ENCODE assay signal across 8 cellular contexts in genomic region chr14:76720382-76720813, GRCh38. TPM values are rescaled to one million over a fixed set of nuclear protein-coding genes. Genes with fewer than 3 reads are reported as not detected.
DNase-seq lines count a peak whose midpoint lies in the region; ATAC-seq, FAIRE-seq and TF ChIP-seq lines count a peak whose summit lies in the region.

No MANE protein-coding gene starts in this region.

- no peak for TF ChIP-seq CTCF in activated B cell treated with CpG ODN at 0.5 μM for 24 hours (IDR thresholded peaks at IDR 0.05)
- TF ChIP-seq CTCF in kidney (IDR thresholded peaks at IDR 0.05; ENCODE audit: borderline replicate concordance, extremely low read depth, insufficient read depth), result no peak
- no peak for TF ChIP-seq CTCF in uterus (IDR thresholded peaks at IDR 0.05)

- H3K4me1 ChIP-seq in kidney (ENCODE audit: control insufficient read depth in 1 of 2, insufficient read depth in 1 of 2, low read depth in 1 of 2, low read length in 2 of 2), result peaks cover 0 to 8% of the 10 kb centered on the region in 2 donors
- no peaks in the 10 kb centered on the region for H3K4me1 ChIP-seq in uterus

- no peaks in the 10 kb centered on the region for H3K36me3 ChIP-seq in kidney (ENCODE audit: control insufficient read depth in 1 of 2, insufficient read depth in 2 of 2, low read length in 2 of 2)
- no peaks in the 10 kb centered on the region for H3K36me3 ChIP-seq in uterus

- peak; percentile 45 for DNase-seq in AG08396 (ENCODE audit: low spot score)
- DNase-seq in HuH-7 (ENCODE audit: low spot score), result peak; percentile 37
- no peak for DNase-seq in activated B cell treated with CpG ODN at 0.5 μM for 24 hours
- peak; percentile 86 for DNase-seq in kidney
- peak; percentile 41 to 56 for DNase-seq in uterus
- DNase-seq in germinal center (ENCODE audit: low spot score), result no peak

- H3K27ac Mint-ChIP-seq in activated B cell treated with CpG ODN at 0.5 μM for 24 hours, result peak overlapping the region; percentile 55

- H3K27me3 ChIP-seq in uterus, result no peaks in the 10 kb centered on the region

- CTCF ChIA-PET in activated B cell treated with CpG ODN at 0.5 μM for 24 hours (lab: Charles Lee), result interaction anchor here (1.5 to 1.6 kb wide), 2 partner anchors 11 to 64 kb away, joined by 3 to 7 read pairs; no protein-coding TSS in a partner anchor

- peaks cover 5% of the 10 kb centered on the region for H3K27me3 Mint-ChIP-seq in activated B cell treated with CpG ODN at 0.5 μM for 24 hours

- no peak for TF ChIP-seq POLR2A in uterus (IDR thresholded peaks at IDR 0.05)

- H3K9me3 ChIP-seq in kidney (ENCODE audit: control insufficient read depth in 1 of 2, low read length in 2 of 2) (no peaks in the 10 kb centered on the region), uterus (no peaks in the 10 kb centered on the region)

- peak overlapping the region; percentile 17 for H3K4me3 Mint-ChIP-seq in activated B cell treated with CpG ODN at 0.5 μM for 24 hours

- H3K9me3 Mint-ChIP-seq in activated B cell treated with CpG ODN at 0.5 μM for 24 hours, result no peaks in the 10 kb centered on the region

- intact Hi-C loops in activated B cell treated with CpG ODN at 0.5 μM for 24 hours (cut with micrococcal nuclease), result no loop called here
- intact Hi-C loops in kidney (cut with DNase I), result no loop called here
- intact Hi-C loops in uterus (cut with DNase I; ENCODE audit: low total_unique reads), result no loop called here

- H3K4me1 Mint-ChIP-seq in activated B cell treated with CpG ODN at 0.5 μM for 24 hours, result peaks cover 30% of the 10 kb centered on the region

- H3K4me3 ChIP-seq in kidney (ENCODE audit: low read length in 2 of 2), result no peak overlapping the region
- no peak overlapping the region for H3K4me3 ChIP-seq in uterus

- POLR2A ChIA-PET in activated B cell treated with CpG ODN at 0.5 μM for 24 hours (lab: Charles Lee), result interaction anchor here (0.6 kb wide), 1 partner anchor 35 kb away, joined by 3 read pairs; no protein-coding TSS in a partner anchor

- no peak overlapping the region for H3K9ac ChIP-seq in kidney (ENCODE audit: low read length in 2 of 2)

- H3K36me3 Mint-ChIP-seq in activated B cell treated with CpG ODN at 0.5 μM for 24 hours (ENCODE audit: low read depth), result no peaks in the 10 kb centered on the region

- FAIRE-seq in kidney (lab: Jason Lieb, UNC), result no peak

- ATAC-seq in GM19023 (IDR thresholded peaks at IDR 0.05; ENCODE audit: unreplicated experiment) (peak; percentile 58), activated B cell treated with CpG ODN at 0.5 μM for 24 hours (ENCODE audit: low read depth) (peak; percentile 47), HG02642 (IDR thresholded peaks at IDR 0.05; ENCODE audit: poor library complexity, unreplicated experiment) (no peak)

- H3K27ac ChIP-seq in kidney (ENCODE audit: low read depth in 2 of 2, low read length in 2 of 2), result peak overlapping the region in 1 of 2 donors; percentile 63
- H3K27ac ChIP-seq in uterus, result peak overlapping the region in 1 of 2 donors; percentile 39

RNA-seq across cellular contexts. Expression of gene VASH1, which starts 40.9 kb away (rescaled TPM):
- total RNA-seq in activated B cell treated with CpG ODN at 0.5 μM for 24 hours (1.0 TPM in 2 replicates), kidney (14.7 TPM), uterus (10 to 100 TPM in 3 of 4 donors, 1 to 10 TPM in 1; 3.6 to 23.4 (median 16.4) TPM)
- 4.1 TPM for polyA plus RNA-seq in kidney (ENCODE audit: insufficient read depth, low read depth, low replicate concordance)

Comparison
In these comparisons a context has a peak if more than half of its experiments do, and no peak if none do; other contexts are left out.
1. DNase-seq: peak in AG08396 (single experiment), HuH-7 (single experiment), kidney (single experiment) and uterus (2 of 2); none in activated B cell treated with CpG ODN at 0.5 μM for 24 hours (single experiment) and germinal center (single experiment).